8 cellular contexts compared by ENCODE assay signal in genomic region chr1:235971571-235972315, GRCh38.
A peak's percentile ranks its signal among the peaks of the same experiment; 100 is the strongest.
DNase-seq lines count a peak whose midpoint lies in the region; ATAC-seq, FAIRE-seq and TF ChIP-seq lines count a peak whose summit lies in the region.

No MANE protein-coding gene starts in this region.

- 21 to 28% methylated on average over 22 to 28 of the region's 29 CpGs for WGBS in mesodermal cell (ENCODE audit: insufficient coverage in 2 of 2), 2 experiments

- no peaks in the 10 kb centered on the region for H3K9me3 Mint-ChIP-seq in Calu3 (ENCODE audit: low read depth, unreplicated experiment)
- H3K9me3 Mint-ChIP-seq in activated CD8-positive, alpha-beta memory T cell treated with anti-CD3 and anti-CD28 coated beads, Interleukin-2, amount 10 ng/mL, durations not matched to agents 7 days and 5 days (ENCODE audit: low read depth) = no peaks in the 10 kb centered on the region

- no peaks in the 10 kb centered on the region for H3K27me3 Mint-ChIP-seq in Calu3 (ENCODE audit: unreplicated experiment)
- peaks cover 10% of the 10 kb centered on the region for H3K27me3 Mint-ChIP-seq in activated CD8-positive, alpha-beta memory T cell treated with anti-CD3 and anti-CD28 coated beads, Interleukin-2, amount 10 ng/mL, durations not matched to agents 7 days and 5 days

- CTCF ChIA-PET in Calu3 (lab: Charles Lee) = interaction anchor here (0.6 to 1.8 kb wide), 13 partner anchors 48 to 467 kb away, joined by 3 to 28 read pairs (median 3); partner anchors contain the start of genes B3GALNT2 and LYST
- CTCF ChIA-PET in activated CD8-positive, alpha-beta memory T cell treated with anti-CD3 and anti-CD28 coated beads, Interleukin-2, amount 10 ng/mL, durations not matched to agents 7 days and 5 days (lab: Charles Lee) = interaction anchor here (0.6 to 3.8 kb wide), 76 partner anchors 8 to 844 kb away, joined by 3 to 72 read pairs (median 5); partner anchors contain the start of genes B3GALNT2 and LYST

- DNase-seq in Calu3 (peak; percentile 88), HS-5 (ENCODE audit: low read depth) (peak; percentile 86), NOMO-1 (lab: John Stamatoyannopoulos, UW; ENCODE audit: unreplicated experiment in 2 of 2) (peak; percentile 95 to 99)
- DNase-seq in activated CD8-positive, alpha-beta memory T cell treated with anti-CD3 and anti-CD28 coated beads, Interleukin-2, amount 10 ng/mL, durations not matched to agents 7 days and 5 days = peak; percentile 95
- DNase-seq in stimulated activated CD8-positive, alpha-beta memory T cell treated with anti-CD3 and anti-CD28 coated beads, Interleukin-15, amount 100 ng/mL, for 24 hours (ENCODE audit: low read depth) = peak; percentile 66

- peak; percentile 75 for ATAC-seq in GM19468 (IDR thresholded peaks at IDR 0.05; ENCODE audit: extremely low read depth, unreplicated experiment)
- ATAC-seq in activated CD8-positive, alpha-beta memory T cell treated with anti-CD3 and anti-CD28 coated beads, Interleukin-2, amount 10 ng/mL, durations not matched to agents 7 days and 5 days = peak; percentile 98

- H3K4me3 Mint-ChIP-seq in Calu3 (ENCODE audit: low read depth, unreplicated experiment) = peak overlapping the region; percentile 2
- peak overlapping the region; percentile 68 for H3K4me3 Mint-ChIP-seq in activated CD8-positive, alpha-beta memory T cell treated with anti-CD3 and anti-CD28 coated beads, Interleukin-2, amount 10 ng/mL, durations not matched to agents 7 days and 5 days

- no peaks in the 10 kb centered on the region for H3K36me3 Mint-ChIP-seq in Calu3 (ENCODE audit: insufficient read depth, unreplicated experiment)
- H3K36me3 Mint-ChIP-seq in activated CD8-positive, alpha-beta memory T cell treated with anti-CD3 and anti-CD28 coated beads, Interleukin-2, amount 10 ng/mL, durations not matched to agents 7 days and 5 days = no peaks in the 10 kb centered on the region

- peaks cover 19% of the 10 kb centered on the region for H3K4me1 Mint-ChIP-seq in Calu3 (ENCODE audit: low read depth, unreplicated experiment)
- H3K4me1 Mint-ChIP-seq in activated CD8-positive, alpha-beta memory T cell treated with anti-CD3 and anti-CD28 coated beads, Interleukin-2, amount 10 ng/mL, durations not matched to agents 7 days and 5 days = peaks cover 18% of the 10 kb centered on the region

- H3K27ac ChIP-seq in mesodermal cell (ENCODE audit: low read depth, low read length, severe bottlenecking) = peak overlapping the region; percentile 93

- intact Hi-C loops in Calu3 (cut with micrococcal nuclease; ENCODE audit: unreplicated experiment) = loop anchor here (1.0 to 5.0 kb wide), 4 partner anchors 59 to 459 kb away; no protein-coding TSS in a partner anchor

- H3K36me3 ChIP-seq in mesodermal cell (ENCODE audit: control insufficient read depth, insufficient read depth, low read length) = peaks cover 12% of the 10 kb centered on the region

- H3K4me3 ChIP-seq in mesodermal cell (ENCODE audit: extremely low read depth, insufficient read depth, low read length, poor library complexity, severe bottlenecking) = peak overlapping the region; percentile 23

- no peaks in the 10 kb centered on the region for H3K9me3 ChIP-seq in mesodermal cell (ENCODE audit: control insufficient read depth, low read length)

- peak; percentile 83 for TF ChIP-seq CTCF in Calu3 (IDR thresholded peaks at IDR 0.05; ENCODE audit: unreplicated experiment)

- peak; percentile 78 for FAIRE-seq in endometrium (lab: Jason Lieb, UNC)

- H3K4me1 ChIP-seq in mesodermal cell (ENCODE audit: control insufficient read depth, insufficient read depth, low read length, poor library complexity, severe bottlenecking) = no peaks in the 10 kb centered on the region

- no peak overlapping the region for H3K27ac Mint-ChIP-seq in Calu3 (ENCODE audit: unreplicated experiment)
- peak overlapping the region; percentile 93 for H3K27ac Mint-ChIP-seq in activated CD8-positive, alpha-beta memory T cell treated with anti-CD3 and anti-CD28 coated beads, Interleukin-2, amount 10 ng/mL, durations not matched to agents 7 days and 5 days

- BruUV-seq in Calu3 (replicated peaks; lab: Mats Ljungman, UMichigan) = no TSS peak

Comparison
In these comparisons a context has a peak if more than half of its experiments do, and no peak if none do; other contexts are left out.
1. Peak in every context shown above with its lines: DNase-seq, ATAC-seq, H3K4me3 ChIP-seq and H3K27ac ChIP-seq.